In genomic region chr20:47304287-47304686, GRCh38 we compare ENCODE assay signal across 8 cellular contexts. TPM values are rescaled to one million over a fixed set of nuclear protein-coding genes. Genes with fewer than 3 reads are reported as not detected.
A peak's percentile ranks its signal among the peaks of the same experiment; 100 is the strongest.
DNase-seq lines count a peak whose midpoint lies in the region; ATAC-seq, FAIRE-seq and TF ChIP-seq lines count a peak whose summit lies in the region.

No MANE protein-coding gene starts in this region.

- DNase-seq in A549 (ENCODE audit: low read depth in 1 of 2, low spot score in 1 of 2), result peak in 1 of 2 experiments; percentile 55
- DNase-seq in HuH-7.5 (ENCODE audit: low spot score), result peak; percentile 59
- DNase-seq in chondrocyte (ENCODE audit: low spot score), result no peak
- DNase-seq in midbrain (lab: John Stamatoyannopoulos, UW), result peak; percentile 25
- no peak for DNase-seq in CD1c-positive myeloid dendritic cell (ENCODE audit: extremely low spot score)
- no peak for DNase-seq in NCI-H2107 treated with DMSO at 0.1 percent for 48 hours (lab: John Stamatoyannopoulos, UW; ENCODE audit: unreplicated experiment)

- H3K36me3 Mint-ChIP-seq in chondrocyte (ENCODE audit: low read depth), result peaks cover 17% of the 10 kb centered on the region

- WGBS in A549 (ENCODE audit: missing lambda C conversion rate), result 46% methylated on average over 3 of the region's 3 CpGs

- no peak for TF ChIP-seq EP300 in A549 (IDR thresholded peaks at IDR 0.05)

- H3K4me2 ChIP-seq in A549, result peak overlapping the region; percentile 25; the same call in 1 of the 3 replicates

- peak; percentile 21 to 29; a peak in 3 of 5 replicates for TF ChIP-seq RAD21 in A549 (conservative IDR thresholded peaks at IDR 0.05 in 1 of 2, IDR thresholded peaks at IDR 0.05 in 1 of 2)

- H3K4me3 ChIP-seq in A549, result no peak overlapping the region

- ATAC-seq in A549, result peak; percentile 79 to 83
- no peak for ATAC-seq in GM18511 (IDR thresholded peaks at IDR 0.05; ENCODE audit: unreplicated experiment)
- ATAC-seq in GM21576 (IDR thresholded peaks at IDR 0.05; ENCODE audit: unreplicated experiment), result no peak

- TF ChIP-seq CTCF in A549 (IDR thresholded peaks at IDR 0.05), result no peak
- TF ChIP-seq CTCF in chondrocyte (IDR thresholded peaks at IDR 0.05), result peak; percentile 43

- H3K4me3 Mint-ChIP-seq in chondrocyte (ENCODE audit: unreplicated experiment), result no peak overlapping the region

- no peak for FAIRE-seq in A549 (lab: Jason Lieb, UNC)

- no peak overlapping the region for H3K27ac Mint-ChIP-seq in chondrocyte (ENCODE audit: unreplicated experiment)

- H3K27ac ChIP-seq in A549, result peak overlapping the region; percentile 92 to 94

- POLR2A ChIA-PET in A549 (lab: Yijun Ruan, JAX), result interaction anchor here (0.6 to 1.0 kb wide), 4 partner anchors 18 to 199 kb away, joined by 3 to 4 read pairs (median 4); no protein-coding TSS in a partner anchor

- TF ChIP-seq POLR2A in A549 (IDR thresholded peaks at IDR 0.05; ENCODE audit: low read length), result no peak

- H3K4me1 ChIP-seq in A549, result peaks cover 35% of the 10 kb centered on the region

- H3K27me3 Mint-ChIP-seq in chondrocyte (ENCODE audit: low read depth), result no peaks in the 10 kb centered on the region

- no peaks in the 10 kb centered on the region for H3K9me3 Mint-ChIP-seq in chondrocyte (ENCODE audit: low read depth)

- H3K4me1 Mint-ChIP-seq in chondrocyte (ENCODE audit: low read depth), result peaks cover 38% of the 10 kb centered on the region

- CTCF ChIA-PET in A549 (lab: Yijun Ruan, JAX), result interaction anchor here (0.6 to 5.3 kb wide), 5 partner anchors 15 to 79 kb away, joined by 3 to 53 read pairs (median 3); no protein-coding TSS in a partner anchor

- no peaks in the 10 kb centered on the region for H3K9me3 ChIP-seq in A549

TF ChIP-seq in A549, 52 proteins besides CTCF, POLR2A, EP300 and RAD21:
- TF ChIP-seq SMC3 (IDR thresholded peaks at IDR 0.05), result no peak
- TF ChIP-seq FOSL2 (IDR thresholded peaks at IDR 0.05), result no peak
- no peak for TF ChIP-seq FOSL2 (CRISPR knock-in tag; IDR thresholded peaks at IDR 0.05)
- TF ChIP-seq ZNF302 (CRISPR knock-in tag; IDR thresholded peaks at IDR 0.05), result no peak
- TF ChIP-seq HOXA7 (CRISPR knock-in tag; IDR thresholded peaks at IDR 0.05), result no peak
- no peak for TF ChIP-seq JUNB (IDR thresholded peaks at IDR 0.05)
- TF ChIP-seq HDAC2 (IDR thresholded peaks at IDR 0.05), result no peak
- no peak for TF ChIP-seq USF2 (IDR thresholded peaks at IDR 0.05)
- no peak for TF ChIP-seq CBX2 (IDR thresholded peaks at IDR 0.05; ENCODE audit: borderline replicate concordance, low read depth)
- no peak for TF ChIP-seq PHF8 (IDR thresholded peaks at IDR 0.05; ENCODE audit: borderline replicate concordance, low read depth)
- TF ChIP-seq FOSB (CRISPR knock-in tag; IDR thresholded peaks at IDR 0.05), result no peak
- TF ChIP-seq TFCP2L1 (CRISPR knock-in tag; IDR thresholded peaks at IDR 0.05), result no peak

RNA-seq across cellular contexts. Expression of gene ZMYND8, which starts 52.2 kb away (rescaled TPM):
- polyA plus RNA-seq in A549 (2011; rRNA removed) (23.6 and 24.9 TPM in 2 replicates), A549 (2017; fragmentation: RNase III; extraction: RNeasy Plus Mini Kit Qiagen cat#74134 plus additional on column Dnase treatment) (10.2 to 11.2 TPM (median 10.4 TPM) in 3 replicates)
- 10.9 TPM in 2 replicates for polyA plus RNA-seq in A549 (2012; cell fraction: cytosol; rRNA removed)
- 19.5 and 21.4 TPM in 2 replicates for polyA plus RNA-seq in A549 (2012; cell fraction: nucleus; rRNA removed)
- polyA minus RNA-seq in A549 (2011; rRNA and poly(A)+ RNA removed), result 22.2 and 24.4 TPM in 2 replicates
- 31.9 to 35.0 TPM (median 33.8 TPM) in 3 replicates for total RNA-seq in chondrocyte

Comparison
In these comparisons a context has a peak if more than half of its experiments do, and no peak if none do; other contexts are left out.
1. ATAC-seq: peak in A549 (2 of 2); none in GM18511 (single experiment) and GM21576 (single experiment).
2. DNase-seq: peak in HuH-7.5 (single experiment) and midbrain (single experiment); none in chondrocyte (single experiment), CD1c-positive myeloid dendritic cell (single experiment) and NCI-H2107 treated with DMSO at 0.1 percent for 48 hours (single experiment).